Comparison of ENCODE assay signal across 8 cellular contexts in genomic region chr10:99612167-99612831, GRCh38. TPM values are rescaled to one million over a fixed set of nuclear protein-coding genes. Genes with fewer than 3 reads are reported as not detected.
A peak's percentile ranks its signal among the peaks of the same experiment; 100 is the strongest.
DNase-seq lines count a peak whose midpoint lies in the region; ATAC-seq and TF ChIP-seq lines count a peak whose summit lies in the region.

No MANE protein-coding gene starts in this region.

- peak overlapping the region; percentile 44 for H3K27ac ChIP-seq in neutrophil

- POLR2A ChIA-PET in activated CD4-positive, alpha-beta memory T cell treated with anti-CD3 and anti-CD28 coated beads, Interleukin-2, amount 10 ng/mL, durations not matched to agents 7 days and 5 days (lab: Charles Lee), result interaction anchor here (1.2 to 2.3 kb wide), 3 partner anchors 9 to 177 kb away, joined by 3 to 15 read pairs (median 8); partner anchors contain the start of gene SLC25A28

- CTCF ChIA-PET in activated CD4-positive, alpha-beta memory T cell treated with anti-CD3 and anti-CD28 coated beads, Interleukin-2, amount 10 ng/mL, durations not matched to agents 7 days and 5 days (lab: Charles Lee), result interaction anchor here (0.7 to 3.1 kb wide), 16 partner anchors 9 to 1311 kb away, joined by 3 to 28 read pairs (median 4); partner anchors contain the start of genes ENTPD7 and SLC25A28

- H3K36me3 ChIP-seq in neutrophil, result peaks cover 38% of the 10 kb centered on the region

- ATAC-seq in GM18867 (IDR thresholded peaks at IDR 0.05; ENCODE audit: unreplicated experiment) (peak; percentile 49), HG03139 (IDR thresholded peaks at IDR 0.05; ENCODE audit: unreplicated experiment) (no peak), GM21717 (IDR thresholded peaks at IDR 0.05; ENCODE audit: unreplicated experiment) (no peak)

- no peaks in the 10 kb centered on the region for H3K27me3 Mint-ChIP-seq in activated CD4-positive, alpha-beta memory T cell treated with anti-CD3 and anti-CD28 coated beads, Interleukin-2, amount 10 ng/mL, durations not matched to agents 7 days and 5 days

- peaks cover 48% of the 10 kb centered on the region for H3K36me3 Mint-ChIP-seq in activated CD4-positive, alpha-beta memory T cell treated with anti-CD3 and anti-CD28 coated beads, Interleukin-2, amount 10 ng/mL, durations not matched to agents 7 days and 5 days (ENCODE audit: low read depth)

- H3K4me3 ChIP-seq in neutrophil (ENCODE audit: low read depth in 1 of 2, low read length in 1 of 2), result no peak overlapping the region

- peak; percentile 71 for TF ChIP-seq CTCF in neutrophil (IDR thresholded peaks at IDR 0.05)

- no peak overlapping the region for H3K4me3 Mint-ChIP-seq in activated CD4-positive, alpha-beta memory T cell treated with anti-CD3 and anti-CD28 coated beads, Interleukin-2, amount 10 ng/mL, durations not matched to agents 7 days and 5 days

- H3K4me1 Mint-ChIP-seq in activated CD4-positive, alpha-beta memory T cell treated with anti-CD3 and anti-CD28 coated beads, Interleukin-2, amount 10 ng/mL, durations not matched to agents 7 days and 5 days, result peaks cover 39% of the 10 kb centered on the region

- H3K27ac Mint-ChIP-seq in activated CD4-positive, alpha-beta memory T cell treated with anti-CD3 and anti-CD28 coated beads, Interleukin-2, amount 10 ng/mL, durations not matched to agents 7 days and 5 days, result no peak overlapping the region

- peak; percentile 35 for DNase-seq in CMK (ENCODE audit: low read depth)
- peak; percentile 60 for DNase-seq in NCI-H1694 treated with DMSO at 0.1 percent for 48 hours (lab: John Stamatoyannopoulos, UW)
- peak; percentile 25 for DNase-seq in activated CD4-positive, alpha-beta memory T cell treated with anti-CD3 and anti-CD28 coated beads, Interleukin-2, amount 10 ng/mL, durations not matched to agents 7 days and 5 days
- peak; percentile 46 for DNase-seq in fibroblast of the conjunctiva (ENCODE audit: low read depth)

- no peaks in the 10 kb centered on the region for H3K9me3 Mint-ChIP-seq in activated CD4-positive, alpha-beta memory T cell treated with anti-CD3 and anti-CD28 coated beads, Interleukin-2, amount 10 ng/mL, durations not matched to agents 7 days and 5 days

- H3K27me3 ChIP-seq in neutrophil, result no peaks in the 10 kb centered on the region

- peaks cover 30 to 40% of the 10 kb centered on the region in 2 experiments for H3K4me1 ChIP-seq in neutrophil (ENCODE audit: control insufficient read depth in 1 of 2, insufficient read depth in 1 of 2, low read depth in 1 of 2, low read length in 1 of 2)

- H3K9me3 ChIP-seq in neutrophil, result no peaks in the 10 kb centered on the region

RNA-seq across cellular contexts. Expression of gene SLC25A28, which starts 7.9 kb away (rescaled TPM):
- 10 to 100 TPM; 66.7 to 67.9 TPM for total RNA-seq in activated CD4-positive, alpha-beta memory T cell treated with anti-CD3 and anti-CD28 coated beads, Interleukin-2, amount 10 ng/mL, durations not matched to agents 7 days and 5 days

RNA-seq across cellular contexts. Expression of gene ENTPD7, which starts 47.0 kb away (rescaled TPM):
- total RNA-seq in activated CD4-positive, alpha-beta memory T cell treated with anti-CD3 and anti-CD28 coated beads, Interleukin-2, amount 10 ng/mL, durations not matched to agents 7 days and 5 days, result 1 to 10 TPM; 4.1 to 4.3 TPM
